In genomic region chr2:144619760-144620159, GRCh38 we compare ENCODE assay signal across 23 cellular contexts.
"Had no signal": no experiment of that assay in that cellular context is flagged by ENCODE, and none has a peak within 500 bp of the region (broad histone marks: within the 10 kb centered on the region; RNA-seq: fewer than 3 reads in every experiment).

No MANE protein-coding gene starts in this region.

- H3K4me1 ChIP-seq: colonic mucosa, esophagus squamous epithelium, gastrocnemius medialis, left ventricle myocardium inferior, sigmoid colon, transverse colon had no signal

- H3K36me3 ChIP-seq: colonic mucosa, esophagus squamous epithelium, gastrocnemius medialis, left ventricle myocardium inferior, sigmoid colon, transverse colon had no signal

- H3K4me3 ChIP-seq: colonic mucosa, dorsolateral prefrontal cortex, esophagus squamous epithelium, gastrocnemius medialis, left ventricle myocardium inferior, sigmoid colon, smooth muscle cell, transverse colon had no signal

- H3K36me3 Mint-ChIP-seq: naive thymus-derived CD4-positive, alpha-beta T cell had no signal

- H3K9me3 ChIP-seq: colonic mucosa, esophagus squamous epithelium, gastrocnemius medialis had no signal

- ATAC-seq: gastrocnemius medialis; naive thymus-derived CD4-positive, alpha-beta T cell; stimulated activated naive B cell treated with anti-CD40 and anti-IgM and Interleukin-4, amounts not matched to agents 10 μg/mL and 1 μg/mL and 100 μg/mL, for 72 hours; WTC11 had no signal

- H3K27ac ChIP-seq: colonic mucosa, dorsolateral prefrontal cortex, esophagus squamous epithelium, gastrocnemius medialis, left ventricle myocardium inferior, sigmoid colon, transverse colon had no signal

- H3K4me2 ChIP-seq: smooth muscle cell had no signal

- DNase-seq: activated CD4-positive, alpha-beta memory T cell treated with anti-CD3 and anti-CD28 coated beads, Interleukin-2, amount 10 ng/mL, durations not matched to agents 7 days and 5 days; activated CD4-positive, alpha-beta T cell treated with anti-CD3 and anti-CD28 coated beads, Interleukin-2, amount 10 ng/mL, durations not matched to agents 24 days and 14 days; activated naive CD4-positive, alpha-beta T cell; amygdala; colonic mucosa; dorsolateral prefrontal cortex; endodermal cell; esophagus squamous epithelium; gastrocnemius medialis; hypothalamus; left ventricle myocardium inferior; naive thymus-derived CD4-positive, alpha-beta T cell; retina; sigmoid colon; stimulated activated CD4-positive, alpha-beta T cell treated with anti-CD3 and anti-CD28 coated beads, Interleukin-15, amount 100 ng/mL, for 24 hours; stimulated activated naive B cell treated with anti-CD40 and anti-IgM and Interleukin-4, amounts not matched to agents 10 μg/mL and 1 μg/mL and 100 μg/mL, for 72 hours; T1000; transverse colon had no signal

- H3K4me1 Mint-ChIP-seq: activated CD4-positive, alpha-beta memory T cell treated with anti-CD3 and anti-CD28 coated beads, Interleukin-2, amount 10 ng/mL, durations not matched to agents 7 days and 5 days; activated CD4-positive, alpha-beta T cell treated with anti-CD3 and anti-CD28 coated beads, Interleukin-2, amount 10 ng/mL, durations not matched to agents 24 days and 14 days; endodermal cell; naive thymus-derived CD4-positive, alpha-beta T cell had no signal

- H3K27me3 ChIP-seq: colonic mucosa, dorsolateral prefrontal cortex, esophagus squamous epithelium, gastrocnemius medialis, sigmoid colon, transverse colon had no signal

- H3K27ac Mint-ChIP-seq: activated CD4-positive, alpha-beta memory T cell treated with anti-CD3 and anti-CD28 coated beads, Interleukin-2, amount 10 ng/mL, durations not matched to agents 7 days and 5 days; activated CD4-positive, alpha-beta T cell treated with anti-CD3 and anti-CD28 coated beads, Interleukin-2, amount 10 ng/mL, durations not matched to agents 24 days and 14 days; activated naive CD8-positive, alpha-beta T cell; activated T-helper 2 cell treated with anti-CD3 and anti-CD28 coated beads, Interferon-gamma antibody, Interleukin-2, Interleukin-4, amounts not matched to agents 10 μg/mL and 5 μg/mL and 100 μg/mL, durations not matched to agents 14 hours and 24 hours and 36 hours; endodermal cell; naive thymus-derived CD4-positive, alpha-beta T cell; progenitor cell of endocrine pancreas; stimulated activated naive B cell treated with anti-CD40 and anti-IgM and Interleukin-4, amounts not matched to agents 10 μg/mL and 1 μg/mL and 100 μg/mL, for 72 hours; WTC11 had no signal

- H3K4me3 Mint-ChIP-seq: activated CD4-positive, alpha-beta memory T cell treated with anti-CD3 and anti-CD28 coated beads, Interleukin-2, amount 10 ng/mL, durations not matched to agents 7 days and 5 days; activated CD4-positive, alpha-beta T cell treated with anti-CD3 and anti-CD28 coated beads, Interleukin-2, amount 10 ng/mL, durations not matched to agents 24 days and 14 days; activated naive CD8-positive, alpha-beta T cell; endodermal cell; naive thymus-derived CD4-positive, alpha-beta T cell; stimulated activated naive B cell treated with anti-CD40 and anti-IgM and Interleukin-4, amounts not matched to agents 10 μg/mL and 1 μg/mL and 100 μg/mL, for 72 hours; WTC11 had no signal

- H3K27me3 Mint-ChIP-seq: progenitor cell of endocrine pancreas; stimulated activated naive B cell treated with anti-CD40 and anti-IgM and Interleukin-4, amounts not matched to agents 10 μg/mL and 1 μg/mL and 100 μg/mL, for 72 hours had no signal
